In genomic region chr22:35914665-35915476, GRCh38 we compare ENCODE assay signal across 1 cellular context.
TF ChIP-seq lines count a peak whose summit lies in the region.

No MANE protein-coding gene starts in this region.

TF ChIP-seq in HepG2, 621 proteins besides CTCF, POLR2A, EP300 and RAD21 (continued from another document):
- TF ChIP-seq ARID5B (CRISPR knock-in tag; IDR thresholded peaks at IDR 0.05) (peak; percentile 28; the same call in 1 of the 2 replicates), BCL3 (CRISPR knock-in tag; IDR thresholded peaks at IDR 0.05) (no peak), MXD3 (CRISPR knock-in tag; IDR thresholded peaks at IDR 0.05) (no peak), SIN3A (IDR thresholded peaks at IDR 0.05; ENCODE audit: borderline replicate concordance, low read depth, low read length) (peak; percentile 24; the same call in 1 of the 2 replicates), DRAP1 (CRISPR knock-in tag; IDR thresholded peaks at IDR 0.05) (peak; percentile 74), KLF6 (CRISPR knock-in tag; IDR thresholded peaks at IDR 0.05) (0 out of 2 replicates have a peak, but pooled peaks have one; percentile 19), MLLT10 (CRISPR knock-in tag; IDR thresholded peaks at IDR 0.05) (no peak), TBX2 (CRISPR knock-in tag; IDR thresholded peaks at IDR 0.05; ENCODE audit: borderline replicate concordance) (peak; percentile 48; the same call in 1 of the 2 replicates), HCFC1 (IDR thresholded peaks at IDR 0.05; ENCODE audit: low read depth, low read length) (no peak)
